ENCODE assay signal across 31 cellular contexts in the genomic region with DNA sequence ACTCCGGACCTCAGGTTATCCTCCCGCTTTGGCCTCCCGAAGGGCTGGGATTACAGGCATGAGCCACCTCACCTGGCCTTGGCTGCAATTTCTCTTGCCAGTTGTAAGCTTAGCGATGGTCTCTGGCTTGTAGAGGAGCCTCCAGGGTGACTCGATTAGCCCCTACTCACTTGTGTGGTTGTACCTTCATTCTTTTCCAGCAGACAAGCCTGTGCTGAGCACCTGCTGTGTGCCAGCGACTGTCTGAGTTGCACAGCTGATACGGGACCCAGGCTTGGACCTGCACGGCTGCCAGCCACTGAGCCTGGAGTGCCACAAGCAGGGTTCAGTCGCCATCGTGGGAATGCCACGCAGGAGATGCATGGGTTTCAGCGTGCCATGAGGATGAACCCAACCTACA.
"Had no signal": no experiment of that assay in that cellular context is flagged by ENCODE, and none has a peak within 500 bp of the region (broad histone marks: within the 10 kb centered on the region; RNA-seq: fewer than 3 reads in every experiment).

No MANE protein-coding gene starts in this region.

- H2AFZ ChIP-seq: neural progenitor cell, parathyroid adenoma had no signal

- H3K27me3 ChIP-seq: neural progenitor cell, neutrophil, ovary, right lobe of liver, suprapubic skin, testis, transverse colon, upper lobe of right lung, uterus had no signal

- H3K9me3 Mint-ChIP-seq: natural killer cell, type B pancreatic cell had no signal

- H3K36me3 ChIP-seq: neural progenitor cell, neutrophil, ovary, right lobe of liver, sigmoid colon, suprapubic skin, tibial artery, transverse colon, upper lobe of right lung, uterus had no signal

- H3K4me2 ChIP-seq: neural progenitor cell had no signal

- DNase-seq: naive thymus-derived CD4-positive, alpha-beta T cell; natural killer cell; nucleus accumbens; ovary; posterior cingulate gyrus; psoas muscle; right lobe of liver; sigmoid colon; small intestine; stimulated activated CD4-positive, alpha-beta T cell treated with anti-CD3 and anti-CD28 coated beads, Interleukin-15, amount 100 ng/mL, for 24 hours; stimulated activated CD4-positive, alpha-beta T cell treated with anti-CD3 and anti-CD28 coated beads, Interleukin-2, amount 100 ng/mL, for 24 hours; stimulated activated CD4-positive, alpha-beta T cell treated with anti-CD3 and anti-CD28 coated beads, Interleukin-2, amount 100 ng/mL, for 48 hours; stimulated activated CD4-positive, alpha-beta T cell treated with anti-CD3 and anti-CD28 coated beads, Interleukin-4, amount 100 ng/mL, for 24 hours; stimulated activated naive CD4-positive, alpha-beta T cell; stimulated activated naive CD8-positive, alpha-beta T cell treated with anti-CD3 and anti-CD28 coated beads, Interleukin-15, amount 100 ng/mL, for 72 hours; stimulated activated naive CD8-positive, alpha-beta T cell treated with anti-CD3 and anti-CD28 coated beads, Interleukin-15, Interleukin-2, amounts not matched to agents 100 U/mL and 50 U/mL, for 24 hours; substantia nigra; testis; tibial artery; transverse colon; upper lobe of right lung; uterus had no signal

- H3K4me1 ChIP-seq: neural progenitor cell, parathyroid adenoma, psoas muscle, right lobe of liver, sigmoid colon, testis, tibial artery, upper lobe of right lung, uterus had no signal

- H3K4me3 Mint-ChIP-seq: naive thymus-derived CD4-positive, alpha-beta T cell; natural killer cell; nephron; neural progenitor cell; stimulated activated effector memory CD8-positive, alpha-beta T cell treated with anti-CD3 and anti-CD28 coated beads, Interleukin-12 subunit alpha, Interleukin-12 subunit beta, amount 100 ng/mL, for 72 hours; stimulated activated naive CD8-positive, alpha-beta T cell treated with anti-CD3 and anti-CD28 coated beads, Interleukin-15, amount 100 ng/mL, for 72 hours; type B pancreatic cell had no signal

- ATAC-seq: naive thymus-derived CD4-positive, alpha-beta T cell; natural killer cell; psoas muscle; right cardiac atrium; right lobe of liver; stimulated activated effector memory CD8-positive, alpha-beta T cell treated with anti-CD3 and anti-CD28 coated beads, Interleukin-12 subunit alpha, Interleukin-12 subunit beta, amount 100 ng/mL, for 72 hours; stimulated activated naive CD8-positive, alpha-beta T cell treated with anti-CD3 and anti-CD28 coated beads, Interleukin-15, amount 100 ng/mL, for 72 hours; stimulated activated naive CD8-positive, alpha-beta T cell treated with anti-CD3 and anti-CD28 coated beads, Interleukin-15, Interleukin-2, amounts not matched to agents 100 U/mL and 50 U/mL, for 24 hours; upper lobe of right lung had no signal

- H3K4me1 Mint-ChIP-seq: nephron had no signal

- H3K9me3 ChIP-seq: neutrophil, ovary, psoas muscle, right lobe of liver, sigmoid colon, suprapubic skin, testis, tibial artery, transverse colon, upper lobe of right lung, uterus had no signal

- H3K27ac ChIP-seq: neural progenitor cell, neutrophil, ovary, parathyroid adenoma, psoas muscle, right lobe of liver, sigmoid colon, suprapubic skin, testis, tibial artery, transverse colon, upper lobe of right lung, uterus had no signal

- H3K36me3 Mint-ChIP-seq: naive thymus-derived CD4-positive, alpha-beta T cell; natural killer cell; neural progenitor cell; type B pancreatic cell had no signal

- H3K4me3 ChIP-seq: neural progenitor cell, ovary, psoas muscle, right lobe of liver, sigmoid colon, suprapubic skin, testis, tibial artery, transverse colon, upper lobe of right lung, uterus had no signal

- H3K9ac ChIP-seq: neural progenitor cell, parathyroid adenoma had no signal

- H3K27ac Mint-ChIP-seq: naive thymus-derived CD4-positive, alpha-beta T cell; natural killer cell; nephron; neural progenitor cell; progenitor cell of endocrine pancreas; stimulated activated effector memory CD8-positive, alpha-beta T cell treated with anti-CD3 and anti-CD28 coated beads, Interleukin-12 subunit alpha, Interleukin-12 subunit beta, amount 100 ng/mL, for 72 hours; stimulated activated naive CD8-positive, alpha-beta T cell treated with anti-CD3 and anti-CD28 coated beads, Interleukin-15, amount 100 ng/mL, for 72 hours; type B pancreatic cell had no signal

- H3K27me3 Mint-ChIP-seq: naive thymus-derived CD4-positive, alpha-beta T cell; stimulated activated naive CD8-positive, alpha-beta T cell treated with anti-CD3 and anti-CD28 coated beads, Interleukin-15, amount 100 ng/mL, for 72 hours; type B pancreatic cell had no signal
